ENCODE assay signal across 8 cellular contexts in genomic region chr4:143184217-143184502, GRCh38. TPM values are rescaled to one million over a fixed set of nuclear protein-coding genes. Genes with fewer than 3 reads are reported as not detected.
DNase-seq lines count a peak whose midpoint lies in the region; ATAC-seq, FAIRE-seq and TF ChIP-seq lines count a peak whose summit lies in the region.

No MANE protein-coding gene starts in this region.

- H3K4me3 ChIP-seq in DOHH2 (ENCODE audit: low read length) (peak overlapping the region; percentile 87), adipocyte (ENCODE audit: low read length) (peak overlapping the region; percentile 94), stomach (peak overlapping the region; percentile 89 to 95 (median 93))

- H3K4me1 ChIP-seq in DOHH2 (ENCODE audit: control insufficient read depth, low read length) (peaks cover 30% of the 10 kb centered on the region), adipocyte (ENCODE audit: control insufficient read depth, insufficient read depth, low read length) (peaks cover 28% of the 10 kb centered on the region), stomach (peaks cover 13 to 52% (median 29%) of the 10 kb centered on the region in 4 donors)

- H3K9me3 ChIP-seq in DOHH2 (ENCODE audit: control insufficient read depth, insufficient read depth, low read length) (no peaks in the 10 kb centered on the region), adipocyte (ENCODE audit: control insufficient read depth, low read length) (no peaks in the 10 kb centered on the region), stomach (no peaks in the 10 kb centered on the region)

- no peak for TF ChIP-seq EP300 in stomach (IDR thresholded peaks at IDR 0.05)

- peak; percentile 13 for FAIRE-seq in islet of Langerhans (lab: Jason Lieb, UNC)

- DNase-seq in adipocyte (ENCODE audit: low read depth) (no peak), stomach (no peak)
- no peak for DNase-seq in activated effector memory CD4-positive, alpha-beta T cell treated with anti-CD3 and anti-CD28 coated beads, Interleukin-2, amount 50 U/mL, for 16 hours
- no peak for DNase-seq in stimulated activated naive CD4-positive, alpha-beta T cell treated with Interleukin-2 at 50 U/mL for 16 hours (lab: John Stamatoyannopoulos, UW)

- intact Hi-C loops in stomach (cut with DNase I; ENCODE audit: low total_unique reads), result no loop called here

- H3K27ac ChIP-seq in DOHH2 (ENCODE audit: low read depth, low read length) (peak overlapping the region; percentile 92), stomach (peak overlapping the region; percentile 84 to 98 (median 95))

- H3K9me2 ChIP-seq in DOHH2 (replicated peaks; ENCODE audit: control insufficient read depth, low read length), result no peaks in the 10 kb centered on the region

- peak overlapping the region; percentile 90 for H3K4me2 ChIP-seq in DOHH2 (ENCODE audit: low read length)

- ATAC-seq in GM21367 (IDR thresholded peaks at IDR 0.05; ENCODE audit: unreplicated experiment) (peak; percentile 27), HG03571 (IDR thresholded peaks at IDR 0.05; ENCODE audit: unreplicated experiment) (peak; percentile 30)

- H4K20me1 ChIP-seq in DOHH2 (ENCODE audit: control insufficient read depth, insufficient read depth, low read depth, low read length), result peaks cover 17% of the 10 kb centered on the region

- H3K9ac ChIP-seq in adipocyte (ENCODE audit: low read length), result peak overlapping the region; percentile 93

- TF ChIP-seq CTCF in DOHH2 (IDR thresholded peaks at IDR 0.05; ENCODE audit: low read depth, low read length, poor library complexity, severe bottlenecking), result no peak
- TF ChIP-seq CTCF in stomach (IDR thresholded peaks at IDR 0.05), result no peak

- H3K27me3 ChIP-seq in DOHH2 (ENCODE audit: control insufficient read depth, low read length) (no peaks in the 10 kb centered on the region), adipocyte (replicated peaks; ENCODE audit: control insufficient read depth, insufficient read depth, low read length) (no peaks in the 10 kb centered on the region), stomach (no peaks in the 10 kb centered on the region)

- 0 to 2% (median 1%) methylated on average over 11 of the region's 11 CpGs for WGBS in stomach, 5 donors

- peaks cover 17% of the 10 kb centered on the region; the same call in 1 of the 2 replicates for H3F3A ChIP-seq in DOHH2 (ENCODE audit: control insufficient read depth, insufficient read depth)

- TF ChIP-seq POLR2A in stomach (IDR thresholded peaks at IDR 0.05), result no peak

- peaks cover 66% of the 10 kb centered on the region for H3K79me2 ChIP-seq in DOHH2 (ENCODE audit: control insufficient read depth, low read length)

- H3K36me3 ChIP-seq in DOHH2 (ENCODE audit: control insufficient read depth, low read length) (peaks cover 47% of the 10 kb centered on the region), adipocyte (ENCODE audit: control insufficient read depth, insufficient read depth, low read length, severe bottlenecking) (no peaks in the 10 kb centered on the region), stomach (no peaks in the 10 kb centered on the region)

RNA-seq across cellular contexts. Expression of gene USP38, which starts 0.6 kb away (rescaled TPM):
- 10 to 100 TPM in 4 of 5 donors, 1 to 10 TPM in 1; 1.7 to 32.1 (median 24.8) TPM for total RNA-seq in stomach
- 1 to 10 TPM; 3.1 to 6.9 (median 5.1) TPM for polyA plus RNA-seq in stomach
